Comparison of ENCODE assay signal across 25 cellular contexts in the genomic region with DNA sequence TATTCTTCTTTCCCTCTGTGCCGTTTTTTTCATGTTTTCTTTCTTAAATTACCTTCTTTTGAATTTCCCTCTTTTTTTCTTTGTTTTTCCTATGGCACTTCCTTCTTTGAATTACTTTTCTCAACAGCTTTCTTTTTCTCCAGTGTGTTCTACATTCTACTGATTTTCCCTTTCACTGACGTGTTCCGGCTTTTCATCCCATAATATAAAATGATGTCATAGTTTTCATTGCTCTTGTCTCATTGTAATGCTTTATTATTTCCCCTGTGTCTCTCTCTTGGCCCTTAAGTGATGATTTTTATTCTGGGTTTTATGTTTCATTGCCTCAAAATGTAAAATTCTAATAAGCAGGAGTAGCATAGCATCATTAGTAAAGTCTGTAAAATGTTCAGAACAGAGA.
A peak's percentile ranks its signal among the peaks of the same experiment; 100 is the strongest.
DNase-seq lines count a peak whose midpoint lies in the region; ATAC-seq, FAIRE-seq and TF ChIP-seq lines count a peak whose summit lies in the region.
"Had no signal": no experiment of that assay in that cellular context is flagged by ENCODE, and none has a peak within 500 bp of the region (broad histone marks: within the 10 kb centered on the region; RNA-seq: fewer than 3 reads in every experiment).

No MANE protein-coding gene starts in this region.

- POLR2A ChIA-PET in Caco-2 (lab: Charles Lee) (no interaction called here), endothelial cell of umbilical vein (lab: Charles Lee) (no interaction called here)

- no peak overlapping the region for H3K4me3 Mint-ChIP-seq in Caco-2 (ENCODE audit: unreplicated experiment)
- no peak overlapping the region for H3K4me3 Mint-ChIP-seq in progenitor cell of endocrine pancreas (ENCODE audit: low read depth)
- H3K4me3 Mint-ChIP-seq: CD4-positive, alpha-beta memory T cell had no signal

- H2AFZ ChIP-seq in endothelial cell of umbilical vein (ENCODE audit: low read depth, low read length), result no peak overlapping the region

- BruUV-seq in Caco-2 (replicated peaks; lab: Mats Ljungman, UMichigan), result no TSS peak
- no TSS peak for BruUV-seq in endothelial cell of umbilical vein (replicated peaks; lab: Mats Ljungman, UMichigan)

- intact Hi-C loops in Caco-2 (cut with micrococcal nuclease; ENCODE audit: unreplicated experiment) (no loop called here), endothelial cell of umbilical vein (cut with micrococcal nuclease) (loop anchor here (5.0 to 10.0 kb wide), 2 partner anchors 47 to 364 kb away; no protein-coding TSS in a partner anchor)

- peaks cover 37% of the 10 kb centered on the region for H3K4me1 ChIP-seq in Caco-2
- peaks cover 32% of the 10 kb centered on the region for H3K4me1 ChIP-seq in SJCRH30
- peaks cover 69% of the 10 kb centered on the region for H3K4me1 ChIP-seq in endothelial cell of umbilical vein (ENCODE audit: control insufficient read depth, extremely low read depth, insufficient read depth, low read length)
- H3K4me1 ChIP-seq in foreskin keratinocyte, result peaks cover 46% of the 10 kb centered on the region
- H3K4me1 ChIP-seq: A549, HAP-1, SJSA1 had no signal

- H3K4me1 Mint-ChIP-seq in Caco-2 (ENCODE audit: low read depth, unreplicated experiment) (peaks cover 22% of the 10 kb centered on the region), progenitor cell of endocrine pancreas (ENCODE audit: low read depth) (peaks cover 30% of the 10 kb centered on the region)
- H3K4me1 Mint-ChIP-seq: CD4-positive, alpha-beta memory T cell had no signal

- CTCF ChIA-PET in Caco-2 (lab: Charles Lee), result no interaction called here
- CTCF ChIA-PET in endothelial cell of umbilical vein (lab: Charles Lee), result interaction anchor here (0.9 to 2.3 kb wide), 4 partner anchors 8 to 367 kb away, joined by 3 to 9 read pairs (median 6); no protein-coding TSS in a partner anchor

- FAIRE-seq in endothelial cell of umbilical vein (lab: Jason Lieb, UNC), result no peak
- FAIRE-seq: A549, G401.6, GM12891 had no signal

- DNase-seq in Caco-2, result no peak
- no peak for DNase-seq in SJCRH30
- DNase-seq in endothelial cell of umbilical vein (ENCODE audit: low read depth, low spot score), result peak; percentile 51
- no peak for DNase-seq in progenitor cell of endocrine pancreas (ENCODE audit: low spot score, unreplicated experiment)
- no peak for DNase-seq in NCI-H526 treated with DMSO at 0.1 percent for 48 hours (lab: John Stamatoyannopoulos, UW)
- DNase-seq in foreskin keratinocyte, result no peak
- DNase-seq: C1 segment of cervical spinal cord; CD4-positive, alpha-beta memory T cell; COR-L47; GOT3; Karpas-422; NCI-H1092; NCI-H1436; NCI-H187; NCI-H2171 treated with DMSO at 0.1 percent for 48 hours; NCI-H345; NCI-H510A treated with DMSO at 0.1 percent for 48 hours; NCI-H774 had no signal

- no peaks in the 10 kb centered on the region; the same call in 1 of the 2 replicates for H3K9me3 ChIP-seq in Caco-2
- no peaks in the 10 kb centered on the region for H3K9me3 ChIP-seq in SJCRH30 (replicated peaks)
- no peaks in the 10 kb centered on the region for H3K9me3 ChIP-seq in endothelial cell of umbilical vein (replicated peaks; ENCODE audit: control insufficient read depth, insufficient read depth, low read length)
- H3K9me3 ChIP-seq: A549, HAP-1, SJSA1 had no signal

- peak overlapping the region; percentile 52 for H3K27ac ChIP-seq in SJCRH30
- H3K27ac ChIP-seq in endothelial cell of umbilical vein (ENCODE audit: insufficient read depth, low read depth, low read length), result peak overlapping the region; percentile 93
- H3K27ac ChIP-seq in foreskin keratinocyte, result no peak overlapping the region
- H3K27ac ChIP-seq: A549, SJSA1 had no signal

- H3K9me3 Mint-ChIP-seq in Caco-2 (ENCODE audit: unreplicated experiment) (peaks cover 18% of the 10 kb centered on the region), progenitor cell of endocrine pancreas (ENCODE audit: low read depth) (peaks cover 7% of the 10 kb centered on the region)

- no peaks in the 10 kb centered on the region for H3K36me3 ChIP-seq in Caco-2 (ENCODE audit: control insufficient read depth, insufficient read depth, low read length)
- no peaks in the 10 kb centered on the region; the same call in 1 of the 2 replicates for H3K36me3 ChIP-seq in SJCRH30
- no peaks in the 10 kb centered on the region for H3K36me3 ChIP-seq in endothelial cell of umbilical vein (ENCODE audit: control insufficient read depth in 2 of 2, extremely low read depth in 1 of 2, insufficient read depth in 2 of 2, low read length in 2 of 2)
- H3K36me3 ChIP-seq: HAP-1, SJSA1 had no signal

- H3K27me3 ChIP-seq in Caco-2 (replicated peaks; ENCODE audit: control insufficient read depth, insufficient read depth, low read length) (no peaks in the 10 kb centered on the region), SJCRH30 (no peaks in the 10 kb centered on the region), endothelial cell of umbilical vein (ENCODE audit: control insufficient read depth in 2 of 2, insufficient read depth in 2 of 2, low read length in 2 of 2) (no peaks in the 10 kb centered on the region), foreskin keratinocyte (no peaks in the 10 kb centered on the region)
- H3K27me3 ChIP-seq: SJSA1 had no signal

- H3K4me3 ChIP-seq in Caco-2 (ENCODE audit: low read depth, low read length) (no peak overlapping the region), SJCRH30 (no peak overlapping the region), endothelial cell of umbilical vein (replicated peaks in 1 of 3; ENCODE audit: insufficient read depth in 1 of 3, low read depth in 1 of 3, low read length in 3 of 3) (peak overlapping the region in 1 of 3 experiments; percentile 81)
- H3K4me3 ChIP-seq: A549, HAP-1, SJSA1 had no signal

- H3K36me3 Mint-ChIP-seq in Caco-2 (ENCODE audit: insufficient read depth, unreplicated experiment) (no peaks in the 10 kb centered on the region), progenitor cell of endocrine pancreas (ENCODE audit: insufficient read depth) (no peaks in the 10 kb centered on the region)
- H3K36me3 Mint-ChIP-seq: CD4-positive, alpha-beta memory T cell had no signal

- H4K20me1 ChIP-seq in endothelial cell of umbilical vein (replicated peaks; ENCODE audit: control insufficient read depth, extremely low read depth, insufficient read depth, low read length), result no peaks in the 10 kb centered on the region

- TF ChIP-seq POLR2A in endothelial cell of umbilical vein (IDR thresholded peaks at IDR 0.05; ENCODE audit: low read depth, low read length), result no peak

- peak overlapping the region; percentile 45 for H3K27ac Mint-ChIP-seq in Caco-2 (ENCODE audit: unreplicated experiment)
- H3K27ac Mint-ChIP-seq in progenitor cell of endocrine pancreas, result peak overlapping the region; percentile 11
- H3K27ac Mint-ChIP-seq: CD4-positive, alpha-beta memory T cell had no signal

- no peak for TF ChIP-seq CTCF in Caco-2 (IDR thresholded peaks at IDR 0.05; ENCODE audit: insufficient read depth in 1 of 2, low read depth in 1 of 2, low read length in 1 of 2, severe bottlenecking in 1 of 2, unreplicated experiment in 1 of 2)
- TF ChIP-seq CTCF in endothelial cell of umbilical vein (IDR thresholded peaks at IDR 0.05; ENCODE audit: extremely low read depth in 1 of 2, insufficient read depth in 1 of 2, low read depth in 1 of 2, low read length in 2 of 2), result no peak
- TF ChIP-seq CTCF in progenitor cell of endocrine pancreas (IDR thresholded peaks at IDR 0.05; ENCODE audit: unreplicated experiment), result no peak
- no peak for TF ChIP-seq CTCF in foreskin keratinocyte (conservative IDR thresholded peaks at IDR 0.05)

- ATAC-seq in HG03439 (IDR thresholded peaks at IDR 0.05; ENCODE audit: unreplicated experiment) (no peak), foreskin keratinocyte (no peak)
- ATAC-seq: A549, Right ventricle myocardium inferior had no signal

- peak overlapping the region; percentile 93 for H3K4me2 ChIP-seq in endothelial cell of umbilical vein (ENCODE audit: insufficient read depth, low read length)
- H3K4me2 ChIP-seq: A549 had no signal

- dilution Hi-C loops in endothelial cell of umbilical vein (cut with MboI; ENCODE audit: extremely low pct_ligation_motif_present, low sequenced_read_pairs), result no loop called here

- no peaks in the 10 kb centered on the region for H3K79me2 ChIP-seq in endothelial cell of umbilical vein (ENCODE audit: control insufficient read depth, insufficient read depth, low read length)

- H3K9me1 ChIP-seq in endothelial cell of umbilical vein (replicated peaks; ENCODE audit: control insufficient read depth, extremely low read depth, insufficient read depth, low read length), result no peaks in the 10 kb centered on the region

- H3K27me3 Mint-ChIP-seq in Caco-2 (ENCODE audit: insufficient read depth, unreplicated experiment), result no peaks in the 10 kb centered on the region
- H3K27me3 Mint-ChIP-seq in progenitor cell of endocrine pancreas, result no peaks in the 10 kb centered on the region
- H3K27me3 Mint-ChIP-seq: CD4-positive, alpha-beta memory T cell had no signal

- H3K9ac ChIP-seq in endothelial cell of umbilical vein (replicated peaks; ENCODE audit: extremely low read depth, insufficient read depth, low read length), result peak overlapping the region; percentile 93

TF ChIP-seq in endothelial cell of umbilical vein, 7 proteins besides CTCF, POLR2A, EP300 and RAD21:
- TF ChIP-seq MYC (IDR thresholded peaks at IDR 0.05; ENCODE audit: low read depth, low read length) (no peak), JUN (IDR thresholded peaks at IDR 0.05; ENCODE audit: borderline replicate concordance, insufficient read depth, insufficient read length, low read depth) (peak; percentile 69)
